In the genomic region with DNA sequence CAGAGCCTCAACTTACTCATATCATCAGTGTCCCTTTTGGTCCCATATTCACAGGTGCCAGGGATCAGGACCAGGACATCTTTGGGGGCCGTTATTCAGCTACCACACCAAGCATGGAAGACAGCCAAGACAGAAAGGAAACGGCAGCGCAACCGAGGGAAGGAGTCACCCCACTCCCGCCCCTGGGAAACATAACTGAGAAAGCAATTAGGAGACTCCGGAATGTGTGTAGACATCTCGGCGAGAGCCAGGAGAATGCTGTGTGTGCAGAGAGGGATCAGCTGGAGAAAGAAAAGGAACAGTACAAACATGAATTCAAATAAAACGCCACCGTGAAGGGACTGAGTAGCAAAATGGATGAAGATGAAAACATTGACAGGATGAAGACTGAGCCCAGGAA, we compare ENCODE assay signal across 19 cellular contexts. TPM values are rescaled to one million over a fixed set of nuclear protein-coding genes. Genes with fewer than 3 reads are reported as not detected.
A peak's percentile ranks its signal among the peaks of the same experiment; 100 is the strongest.
DNase-seq lines count a peak whose midpoint lies in the region; ATAC-seq, FAIRE-seq and TF ChIP-seq lines count a peak whose summit lies in the region.
"Had no signal": no experiment of that assay in that cellular context is flagged by ENCODE, and none has a peak within 500 bp of the region (broad histone marks: within the 10 kb centered on the region; RNA-seq: fewer than 3 reads in every experiment).

No MANE protein-coding gene starts in this region.

- peaks cover 10% of the 10 kb centered on the region for H3K27me3 Mint-ChIP-seq in activated T-helper 1 cell treated with anti-CD3 and anti-CD28 coated beads, Interleukin-12 subunit alpha, Interleukin-12 subunit beta, Interleukin-2, Interleukin-4 antibody, amounts not matched to agents 30 ng/mL and 10 ng/mL and 1 ng/mL, durations not matched to agents 14 hours and 24 hours and 36 hours (ENCODE audit: insufficient read depth)

- TF ChIP-seq POLR2A in GM12892 (IDR thresholded peaks at IDR 0.05; ENCODE audit: low read depth, low read length) (no peak), right lobe of liver (IDR thresholded peaks at IDR 0.05) (no peak)

- H3K4me3 ChIP-seq in A673 (ENCODE audit: low read depth, low read length, poor library complexity, severe bottlenecking) (no peak overlapping the region), foreskin fibroblast (ENCODE audit: low read depth in 1 of 2, low read length in 2 of 2) (no peak overlapping the region), right lobe of liver (no peak overlapping the region)
- H3K4me3 ChIP-seq: colonic mucosa, esophagus muscularis mucosa, thoracic aorta had no signal

- no peaks in the 10 kb centered on the region for H3K9me3 Mint-ChIP-seq in activated T-helper 1 cell treated with anti-CD3 and anti-CD28 coated beads, Interleukin-12 subunit alpha, Interleukin-12 subunit beta, Interleukin-2, Interleukin-4 antibody, amounts not matched to agents 30 ng/mL and 10 ng/mL and 1 ng/mL, durations not matched to agents 14 hours and 24 hours and 36 hours
- H3K9me3 Mint-ChIP-seq: activated CD4-positive, alpha-beta T cell treated with anti-CD3 and anti-CD28 coated beads, Interleukin-2, amount 10 ng/mL, durations not matched to agents 24 days and 14 days; activated naive CD8-positive, alpha-beta T cell treated with anti-CD3 and anti-CD28 coated beads, Interleukin-2, amount 10 ng/mL, durations not matched to agents 7 days and 5 days had no signal

- no peak overlapping the region for H3K4me3 Mint-ChIP-seq in activated T-helper 1 cell treated with anti-CD3 and anti-CD28 coated beads, Interleukin-12 subunit alpha, Interleukin-12 subunit beta, Interleukin-2, Interleukin-4 antibody, amounts not matched to agents 30 ng/mL and 10 ng/mL and 1 ng/mL, durations not matched to agents 14 hours and 24 hours and 36 hours
- H3K4me3 Mint-ChIP-seq: activated CD4-positive, alpha-beta T cell treated with anti-CD3 and anti-CD28 coated beads, Interleukin-2, amount 10 ng/mL, durations not matched to agents 24 days and 14 days; activated naive CD8-positive, alpha-beta T cell treated with anti-CD3 and anti-CD28 coated beads, Interleukin-2, amount 10 ng/mL, durations not matched to agents 7 days and 5 days had no signal

- POLR2A ChIA-PET in A673 (lab: Charles Lee; ENCODE audit: low non-redundant PET): no interaction called here

- H3K27me3 ChIP-seq in A673 (replicated peaks; ENCODE audit: insufficient read depth, low read depth, low read length, poor library complexity): no peaks in the 10 kb centered on the region
- H3K27me3 ChIP-seq in right lobe of liver: no peaks in the 10 kb centered on the region

- ATAC-seq in HG03571 (IDR thresholded peaks at IDR 0.05; ENCODE audit: unreplicated experiment) (no peak), right lobe of liver (no peak)
- ATAC-seq: HepG2, right cardiac atrium had no signal

- H3K4me1 ChIP-seq in A673 (ENCODE audit: insufficient read depth, low read length, poor library complexity, severe bottlenecking) (peaks cover 30% of the 10 kb centered on the region), right lobe of liver (peaks cover 0 to 15% (median under 1%) of the 10 kb centered on the region in 4 donors)
- H3K4me1 ChIP-seq: colonic mucosa had no signal

- H3K27ac ChIP-seq in A673 (ENCODE audit: low read depth, low read length, poor library complexity, severe bottlenecking) (peak overlapping the region; percentile 9), angular gyrus (ENCODE audit: low read depth, low read length) (peak overlapping the region; percentile 2), right lobe of liver (no peak overlapping the region)
- H3K27ac ChIP-seq: colonic mucosa, esophagus muscularis mucosa, thoracic aorta had no signal

- H3K4me1 Mint-ChIP-seq in activated T-helper 1 cell treated with anti-CD3 and anti-CD28 coated beads, Interleukin-12 subunit alpha, Interleukin-12 subunit beta, Interleukin-2, Interleukin-4 antibody, amounts not matched to agents 30 ng/mL and 10 ng/mL and 1 ng/mL, durations not matched to agents 14 hours and 24 hours and 36 hours (ENCODE audit: low read depth): no peaks in the 10 kb centered on the region
- H3K4me1 Mint-ChIP-seq: activated CD4-positive, alpha-beta T cell treated with anti-CD3 and anti-CD28 coated beads, Interleukin-2, amount 10 ng/mL, durations not matched to agents 24 days and 14 days had no signal

- H3K27ac Mint-ChIP-seq in activated T-helper 1 cell treated with anti-CD3 and anti-CD28 coated beads, Interleukin-12 subunit alpha, Interleukin-12 subunit beta, Interleukin-2, Interleukin-4 antibody, amounts not matched to agents 30 ng/mL and 10 ng/mL and 1 ng/mL, durations not matched to agents 14 hours and 24 hours and 36 hours: no peak overlapping the region
- H3K27ac Mint-ChIP-seq: activated CD4-positive, alpha-beta T cell treated with anti-CD3 and anti-CD28 coated beads, Interleukin-2, amount 10 ng/mL, durations not matched to agents 24 days and 14 days; activated naive CD8-positive, alpha-beta T cell treated with anti-CD3 and anti-CD28 coated beads, Interleukin-2, amount 10 ng/mL, durations not matched to agents 7 days and 5 days had no signal

- DNase-seq in A673 (ENCODE audit: low spot score) (peak; percentile 75), GM13976 (ENCODE audit: low spot score) (peak; percentile 8), foreskin fibroblast (peak; percentile 26 to 36), GM12892 (ENCODE audit: insufficient read length) (no peak), right lobe of liver (no peak)
- DNase-seq in activated T-helper 1 cell treated with anti-CD3 and anti-CD28 coated beads, Interleukin-12 subunit alpha, Interleukin-12 subunit beta, Interleukin-2, Interleukin-4 antibody, amounts not matched to agents 30 ng/mL and 10 ng/mL and 1 ng/mL, durations not matched to agents 14 hours and 24 hours and 36 hours (ENCODE audit: low spot score): no peak
- DNase-seq: ACHN; activated CD4-positive, alpha-beta T cell treated with anti-CD3 and anti-CD28 coated beads, Interleukin-2, amount 10 ng/mL, durations not matched to agents 24 days and 14 days; activated naive CD8-positive, alpha-beta T cell treated with anti-CD3 and anti-CD28 coated beads, Interleukin-2, amount 10 ng/mL, durations not matched to agents 7 days and 5 days; colonic mucosa; GOT3; stimulated activated CD4-positive, alpha-beta T cell treated with anti-CD3 and anti-CD28 coated beads, Interleukin-2, amount 100 ng/mL, for 48 hours; stimulated activated CD8-positive, alpha-beta memory T cell treated with anti-CD3 and anti-CD28 coated beads, Interleukin-4, amount 100 ng/mL, for 48 hours had no signal

- H3K36me3 ChIP-seq in A673 (ENCODE audit: insufficient read depth, low read length, poor library complexity, severe bottlenecking): no peaks in the 10 kb centered on the region
- H3K36me3 ChIP-seq in right lobe of liver: no peaks in the 10 kb centered on the region
- H3K36me3 ChIP-seq: colonic mucosa, esophagus muscularis mucosa, thoracic aorta had no signal

- 49% methylated on average over 10 of the region's 10 CpGs for whole genome bisulfite sequencing in right lobe of liver (ENCODE audit: insufficient coverage, low coverage, low lambda C conversion rate, missing lambda C conversion rate)

- CTCF ChIA-PET in A673 (lab: Charles Lee): no interaction called here

- no peak for FAIRE-seq in GM12892 (lab: Jason Lieb, UNC)

- no TSS peak for BruUV-seq in A673 (replicated peaks; lab: Mats Ljungman, UMichigan)

- no peak for TF ChIP-seq CTCF in A673 (conservative IDR thresholded peaks at IDR 0.05; ENCODE audit: low read depth, low read length)
- TF ChIP-seq CTCF in GM13976 (IDR thresholded peaks at IDR 0.05; ENCODE audit: borderline replicate concordance, control extremely low read depth, extremely low read depth, insufficient read depth, missing control alignments): no peak
- no peak for TF ChIP-seq CTCF in foreskin fibroblast (IDR thresholded peaks at IDR 0.05; ENCODE audit: low read depth, low read length)
- no peak for TF ChIP-seq CTCF in right lobe of liver (IDR thresholded peaks at IDR 0.05)

- in situ Hi-C loops in GM13976 (cut with MboI; ENCODE audit: low sequenced_read_pairs, unreplicated experiment): no loop called here

- intact Hi-C loops in A673 (cut with micrococcal nuclease; ENCODE audit: unreplicated experiment): no loop called here
- intact Hi-C loops in activated T-helper 1 cell treated with anti-CD3 and anti-CD28 coated beads, Interleukin-12 subunit alpha, Interleukin-12 subunit beta, Interleukin-2, Interleukin-4 antibody, amounts not matched to agents 30 ng/mL and 10 ng/mL and 1 ng/mL, durations not matched to agents 14 hours and 24 hours and 36 hours (cut with micrococcal nuclease): no loop called here
- intact Hi-C loops in right lobe of liver (cut with DNase I): no loop called here

- H3K9me3 ChIP-seq in A673 (ENCODE audit: low read depth, low read length, poor library complexity, severe bottlenecking): no peaks in the 10 kb centered on the region
- H3K9me3 ChIP-seq in right lobe of liver: no peaks in the 10 kb centered on the region
- H3K9me3 ChIP-seq: colonic mucosa, esophagus muscularis mucosa, thoracic aorta had no signal

- no peaks in the 10 kb centered on the region for H3K36me3 Mint-ChIP-seq in activated T-helper 1 cell treated with anti-CD3 and anti-CD28 coated beads, Interleukin-12 subunit alpha, Interleukin-12 subunit beta, Interleukin-2, Interleukin-4 antibody, amounts not matched to agents 30 ng/mL and 10 ng/mL and 1 ng/mL, durations not matched to agents 14 hours and 24 hours and 36 hours (ENCODE audit: low read depth)
- H3K36me3 Mint-ChIP-seq: activated naive CD8-positive, alpha-beta T cell treated with anti-CD3 and anti-CD28 coated beads, Interleukin-2, amount 10 ng/mL, durations not matched to agents 7 days and 5 days had no signal

RNA-seq across cellular contexts. Expression of a gene that starts 13.4 kb away (rescaled TPM):
- total RNA-seq in A673 (2021): 2.7 and 4.0 TPM in 2 replicates
- polyA plus RNA-seq in GM12892 (2012; ENCODE audit: missing spikeins): 0.08 TPM
- 0.07 TPM in 1 of 2 replicates, not detected in the other for total RNA-seq in activated T-helper 1 cell treated with anti-CD3 and anti-CD28 coated beads, Interleukin-12 subunit alpha, Interleukin-12 subunit beta, Interleukin-2, Interleukin-4 antibody, amounts not matched to agents 30 ng/mL and 10 ng/mL and 1 ng/mL, durations not matched to agents 14 hours and 24 hours and 36 hours
- 100 to 1,000 TPM in 3 of 6 experiments, 10 to 100 TPM in 3; 50.1 to 119 (median 90.5) TPM for total RNA-seq in right lobe of liver
- total RNA-seq: activated naive CD8-positive, alpha-beta T cell treated with anti-CD3 and anti-CD28 coated beads, Interleukin-2, amount 10 ng/mL, durations not matched to agents 7 days and 5 days had no signal

RNA-seq across cellular contexts. Expression of a gene that starts 36.7 kb away (rescaled TPM):
- 171 and 190 TPM in 2 replicates for total RNA-seq in A673 (2021)
- polyA plus RNA-seq in GM12892 (2012; ENCODE audit: missing spikeins): 83.1 TPM
- total RNA-seq in activated T-helper 1 cell treated with anti-CD3 and anti-CD28 coated beads, Interleukin-12 subunit alpha, Interleukin-12 subunit beta, Interleukin-2, Interleukin-4 antibody, amounts not matched to agents 30 ng/mL and 10 ng/mL and 1 ng/mL, durations not matched to agents 14 hours and 24 hours and 36 hours: 125 and 133 TPM in 2 replicates
- total RNA-seq in right lobe of liver: 10 to 100 TPM; 51.0 to 99.1 (median 63.5) TPM

Comparison
In these comparisons a context has a peak if more than half of its experiments do, and no peak if none do; other contexts are left out.
1. DNase-seq: peak in A673 (single experiment), GM13976 (single experiment) and foreskin fibroblast (2 of 2); none in GM12892 (single experiment), activated T-helper 1 cell treated with anti-CD3 and anti-CD28 coated beads, Interleukin-12 subunit alpha, Interleukin-12 subunit beta, Interleukin-2, Interleukin-4 antibody, amounts not matched to agents 30 ng/mL and 10 ng/mL and 1 ng/mL, durations not matched to agents 14 hours and 24 hours and 36 hours (single experiment) and right lobe of liver (0 of 3).
2. H3K27ac ChIP-seq: peak in A673 (single experiment) and angular gyrus (single experiment); none in right lobe of liver (0 of 3).
3. RNA of a gene that starts 13.4 kb away (total RNA-seq): 50.1 to 119 TPM in right lobe of liver; 2.7 to 4.0 TPM in A673 and 0.07 TPM in activated T-helper 1 cell treated with anti-CD3 and anti-CD28 coated beads, Interleukin-12 subunit alpha, Interleukin-12 subunit beta, Interleukin-2, Interleukin-4 antibody, amounts not matched to agents 30 ng/mL and 10 ng/mL and 1 ng/mL, durations not matched to agents 14 hours and 24 hours and 36 hours; every median in the first group is over 10 times any median in the second.